Comparison of ENCODE assay signal across 10 cellular contexts in genomic region chr3:33442190-33442589, GRCh38. TPM values are rescaled to one million over a fixed set of nuclear protein-coding genes. Genes with fewer than 3 reads are reported as not detected.
A peak's percentile ranks its signal among the peaks of the same experiment; 100 is the strongest.
DNase-seq lines count a peak whose midpoint lies in the region; ATAC-seq and TF ChIP-seq lines count a peak whose summit lies in the region.
"Had no signal": no experiment of that assay in that cellular context is flagged by ENCODE, and none has a peak within 500 bp of the region (broad histone marks: within the 10 kb centered on the region; RNA-seq: fewer than 3 reads in every experiment).

No MANE protein-coding gene starts in this region.

- no peak for TF ChIP-seq POLR2A in thyroid gland (IDR thresholded peaks at IDR 0.05)

- H3K36me3 Mint-ChIP-seq in T-helper 2 cell treated with Interferon-gamma antibody and Interleukin-4, amounts not matched to agents 5 μg/mL and 100 μg/mL, for 36 hours (ENCODE audit: low read depth) = peaks cover 2% of the 10 kb centered on the region
- H3K36me3 Mint-ChIP-seq in T-cell (no peaks in the 10 kb centered on the region), glutamatergic neuron (ENCODE audit: unreplicated experiment) (no peaks in the 10 kb centered on the region)
- H3K36me3 Mint-ChIP-seq in stimulated activated naive B cell treated with anti-CD40 and anti-IgM and Interleukin-4, amounts not matched to agents 10 μg/mL and 1 μg/mL and 100 μg/mL, for 72 hours = peaks cover 3% of the 10 kb centered on the region in 2 donors

- peak overlapping the region; percentile 100 for H3K27ac Mint-ChIP-seq in T-helper 2 cell treated with Interferon-gamma antibody and Interleukin-4, amounts not matched to agents 5 μg/mL and 100 μg/mL, for 36 hours
- peak overlapping the region; percentile 100 for H3K27ac Mint-ChIP-seq in T-cell
- H3K27ac Mint-ChIP-seq in glutamatergic neuron (ENCODE audit: unreplicated experiment) = no peak overlapping the region
- H3K27ac Mint-ChIP-seq in stimulated activated naive B cell treated with anti-CD40 and anti-IgM and Interleukin-4, amounts not matched to agents 10 μg/mL and 1 μg/mL and 100 μg/mL, for 72 hours = peak overlapping the region; percentile 100

- no peaks in the 10 kb centered on the region for H3K27me3 Mint-ChIP-seq in T-helper 2 cell treated with Interferon-gamma antibody and Interleukin-4, amounts not matched to agents 5 μg/mL and 100 μg/mL, for 36 hours (ENCODE audit: low read depth)
- no peaks in the 10 kb centered on the region for H3K27me3 Mint-ChIP-seq in T-cell
- H3K27me3 Mint-ChIP-seq in glutamatergic neuron (ENCODE audit: unreplicated experiment) = peaks cover 15% of the 10 kb centered on the region
- peaks cover 0 to under 1% of the 10 kb centered on the region in 2 donors for H3K27me3 Mint-ChIP-seq in stimulated activated naive B cell treated with anti-CD40 and anti-IgM and Interleukin-4, amounts not matched to agents 10 μg/mL and 1 μg/mL and 100 μg/mL, for 72 hours

- no peak overlapping the region for H3K4me3 ChIP-seq in thyroid gland (replicated peaks in 1 of 3)

- WGBS in thyroid gland, 2 donors = 83 to 93% methylated on average over 4 of the region's 4 CpGs

- H3K4me1 Mint-ChIP-seq in T-helper 2 cell treated with Interferon-gamma antibody and Interleukin-4, amounts not matched to agents 5 μg/mL and 100 μg/mL, for 36 hours (ENCODE audit: low read depth) = peaks cover 31% of the 10 kb centered on the region
- peaks cover 36 to 47% (median 42%) of the 10 kb centered on the region in 3 donors for H3K4me1 Mint-ChIP-seq in T-cell
- H3K4me1 Mint-ChIP-seq in glutamatergic neuron (ENCODE audit: low read depth, unreplicated experiment) = peaks cover 15% of the 10 kb centered on the region
- H3K4me1 Mint-ChIP-seq in stimulated activated naive B cell treated with anti-CD40 and anti-IgM and Interleukin-4, amounts not matched to agents 10 μg/mL and 1 μg/mL and 100 μg/mL, for 72 hours = peaks cover 17 to 31% of the 10 kb centered on the region in 2 donors

- H3K9me3 ChIP-seq in thyroid gland = no peaks in the 10 kb centered on the region

- intact Hi-C loops in thyroid gland (cut with DNase I) = no loop called here

- no peaks in the 10 kb centered on the region for H3K36me3 ChIP-seq in thyroid gland

- H3K4me3 Mint-ChIP-seq in T-helper 2 cell treated with Interferon-gamma antibody and Interleukin-4, amounts not matched to agents 5 μg/mL and 100 μg/mL, for 36 hours = peak overlapping the region; percentile 100
- H3K4me3 Mint-ChIP-seq in T-cell = peak overlapping the region; percentile 60 to 100 (median 95)
- peak overlapping the region; percentile 100 for H3K4me3 Mint-ChIP-seq in glutamatergic neuron (ENCODE audit: unreplicated experiment)
- peak overlapping the region; percentile 44 to 99 for H3K4me3 Mint-ChIP-seq in stimulated activated naive B cell treated with anti-CD40 and anti-IgM and Interleukin-4, amounts not matched to agents 10 μg/mL and 1 μg/mL and 100 μg/mL, for 72 hours

- H3K4me1 ChIP-seq in thyroid gland = peaks cover 19 to 23% of the 10 kb centered on the region in 2 donors

- no peak for ATAC-seq in T-cell (replicated peaks in 1 of 4)
- ATAC-seq in stimulated activated naive B cell treated with anti-CD40 and anti-IgM and Interleukin-4, amounts not matched to agents 10 μg/mL and 1 μg/mL and 100 μg/mL, for 72 hours (replicated peaks) = no peak

- CTCF ChIA-PET in T-cell (lab: Charles Lee) = interaction anchor here in 1 of 2 donors (0.5 kb wide), 1 partner anchor 368 kb away, joined by 5 read pairs; no protein-coding TSS in a partner anchor

- POLR2A ChIA-PET in T-cell (lab: Charles Lee) = interaction anchor here in 1 of 2 donors (0.6 kb wide), 1 partner anchor 19 kb away, joined by 5 read pairs; no protein-coding TSS in a partner anchor

- H3K27ac ChIP-seq in thyroid gland = no peak overlapping the region

- TF ChIP-seq CTCF in glutamatergic neuron (IDR thresholded peaks at IDR 0.05; ENCODE audit: partially characterized antibody, unreplicated experiment) (no peak), thyroid gland (IDR thresholded peaks at IDR 0.05) (no peak)

- H3K9me3 Mint-ChIP-seq in T-helper 2 cell treated with Interferon-gamma antibody and Interleukin-4, amounts not matched to agents 5 μg/mL and 100 μg/mL, for 36 hours = no peaks in the 10 kb centered on the region
- no peaks in the 10 kb centered on the region for H3K9me3 Mint-ChIP-seq in T-cell
- H3K9me3 Mint-ChIP-seq in glutamatergic neuron (ENCODE audit: unreplicated experiment) = peaks cover 10% of the 10 kb centered on the region
- H3K9me3 Mint-ChIP-seq in stimulated activated naive B cell treated with anti-CD40 and anti-IgM and Interleukin-4, amounts not matched to agents 10 μg/mL and 1 μg/mL and 100 μg/mL, for 72 hours = peaks cover 0 to 1% of the 10 kb centered on the region in 2 donors

- no peak for DNase-seq in T-helper 2 cell treated with Interferon-gamma antibody and Interleukin-4, amounts not matched to agents 5 μg/mL and 100 μg/mL, for 36 hours (ENCODE audit: low spot score)
- no peak for DNase-seq in T-helper 2 cell
- no peak for DNase-seq in T-cell
- DNase-seq in glutamatergic neuron = no peak
- no peak for DNase-seq in stimulated activated naive B cell treated with anti-CD40 and anti-IgM and Interleukin-4, amounts not matched to agents 10 μg/mL and 1 μg/mL and 100 μg/mL, for 72 hours
- no peak for DNase-seq in DMS 273 (lab: John Stamatoyannopoulos, UW; ENCODE audit: unreplicated experiment)
- no peak for DNase-seq in NCI-H510A (lab: John Stamatoyannopoulos, UW)
- no peak for DNase-seq in thyroid gland
- DNase-seq: ACHN, posterior cingulate gyrus had no signal

- no peaks in the 10 kb centered on the region for H3K27me3 ChIP-seq in thyroid gland

RNA-seq across cellular contexts. Expression of gene UBP1, which starts 2.0 kb away (rescaled TPM):
- 100 to 1,000 TPM in 1 of 5 donors, 10 to 100 TPM in 4; 87.3 to 101 (median 91.4) TPM for total RNA-seq in T-cell
- 69.9 TPM for total RNA-seq in glutamatergic neuron (ENCODE audit: unreplicated experiment)
- total RNA-seq in thyroid gland = 100 to 1,000 TPM in 1 of 4 donors, 10 to 100 TPM in 3; 55.5 to 108 (median 65.6) TPM
